ENCODE assay signal across 8 cellular contexts in the genomic region with DNA sequence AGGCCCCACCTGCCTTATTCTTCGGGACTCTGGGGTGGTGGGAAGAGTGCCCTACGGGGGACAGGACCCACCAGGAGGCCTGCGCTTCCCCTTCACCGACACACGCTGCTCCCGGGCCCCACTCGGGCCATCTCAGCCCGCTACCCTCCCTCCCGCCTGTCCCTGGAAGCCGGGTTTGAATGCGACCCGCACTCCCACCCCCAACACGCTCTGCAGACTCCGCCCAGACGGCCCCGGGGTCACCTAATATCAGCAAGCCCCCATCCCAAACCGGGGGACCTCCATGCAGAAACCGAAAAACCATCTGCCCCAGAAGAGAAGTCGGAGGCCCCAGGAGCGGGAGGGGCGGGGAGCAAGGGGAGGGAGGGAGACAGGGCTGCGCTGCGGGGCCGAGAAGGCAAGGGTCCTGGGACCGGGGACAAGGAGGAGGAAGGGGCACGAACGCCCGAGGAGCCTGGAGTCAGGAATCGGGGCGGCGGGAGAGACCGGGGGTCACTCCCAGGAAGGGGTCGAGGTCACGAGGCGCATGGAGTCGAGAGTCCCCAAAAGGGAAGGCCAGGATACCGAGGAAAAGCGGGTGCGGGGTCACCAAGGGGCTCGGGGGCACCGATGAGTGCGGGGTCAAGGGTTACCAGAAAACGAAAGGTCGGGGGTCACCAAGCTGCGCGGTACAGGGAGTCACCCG. TPM values are rescaled to one million over a fixed set of nuclear protein-coding genes. Genes with fewer than 3 reads are reported as not detected.
A peak's percentile ranks its signal among the peaks of the same experiment; 100 is the strongest.
DNase-seq lines count a peak whose midpoint lies in the region; ATAC-seq, FAIRE-seq and TF ChIP-seq lines count a peak whose summit lies in the region.

No MANE protein-coding gene starts in this region.

- H3K4me1 ChIP-seq in mononuclear cell (ENCODE audit: insufficient read depth, low read length) (peaks cover 62% of the 10 kb centered on the region), aorta (ENCODE audit: control insufficient read depth in 1 of 2, insufficient read depth in 2 of 2, low read length in 2 of 2) (no peaks in the 10 kb centered on the region)

- peak overlapping the region; percentile 82 for H3K4me3 ChIP-seq in GM12865 (ENCODE audit: low read depth, low read length)
- peak overlapping the region; percentile 71 for H3K4me3 ChIP-seq in mononuclear cell (ENCODE audit: low read length)
- H3K4me3 ChIP-seq in aorta (ENCODE audit: low read length in 2 of 2) = peak overlapping the region; percentile 84 to 86

- no peaks in the 10 kb centered on the region for H3K36me3 ChIP-seq in aorta (ENCODE audit: control insufficient read depth in 1 of 2, insufficient read depth in 2 of 2, low read length in 1 of 2)

- no peak for TF ChIP-seq CTCF in GM12865 (IDR thresholded peaks at IDR 0.05; ENCODE audit: insufficient read depth, low read depth, low read length, missing control alignments)

- DNase-seq in GM12865 (ENCODE audit: low read depth) (no peak), RCC 7860 (ENCODE audit: low spot score) (peak; percentile 7), dermis blood vessel endothelial cell (peak; percentile 28), aorta (peak in 1 of 2 donors; percentile 83)

- peak; percentile 1 for ATAC-seq in aorta (ENCODE audit: low FRiP score)
- no peak for ATAC-seq in GM21515 (IDR thresholded peaks at IDR 0.05; ENCODE audit: unreplicated experiment)
- ATAC-seq in HG02981 (IDR thresholded peaks at IDR 0.05; ENCODE audit: unreplicated experiment) = no peak
- ATAC-seq in GM18907 (IDR thresholded peaks at IDR 0.05; ENCODE audit: unreplicated experiment) = no peak

- H3K9me3 ChIP-seq in mononuclear cell (ENCODE audit: low read depth, low read length) (no peaks in the 10 kb centered on the region), aorta (ENCODE audit: control insufficient read depth, low read length) (no peaks in the 10 kb centered on the region)

- peak overlapping the region in 1 of 2 donors; percentile 34 for H3K27ac ChIP-seq in aorta (ENCODE audit: low read depth in 1 of 2, low read length in 2 of 2)

- H3K27me3 ChIP-seq in mononuclear cell (ENCODE audit: insufficient read depth, low read length) = no peaks in the 10 kb centered on the region
- no peaks in the 10 kb centered on the region for H3K27me3 ChIP-seq in aorta (ENCODE audit: control insufficient read depth in 1 of 2, insufficient read depth in 2 of 2, low read length in 1 of 2)

- 1 to 2% methylated on average over 47 of the region's 47 CpGs for WGBS in aorta, 2 donors

- intact Hi-C loops in aorta (cut with DNase I) = loop anchor here (5.0 kb wide), 2 partner anchors 41 to 61 kb away; no protein-coding TSS in a partner anchor

- FAIRE-seq in RCC 7860 (lab: Jason Lieb, UNC) = no peak

RNA-seq across cellular contexts. Expression of a gene that starts 0.8 kb away (rescaled TPM):
- total RNA-seq in dermis blood vessel endothelial cell = 37.1 and 52.2 TPM in 2 replicates
- total RNA-seq in mononuclear cell = 53.8 TPM
- total RNA-seq in aorta = 100 to 1,000 TPM in 1 of 2 donors, 10 to 100 TPM in 1; 97.2 to 165 TPM
- polyA plus RNA-seq in aorta = 10 to 100 TPM; 11.0 to 53.3 TPM

RNA-seq across cellular contexts. Expression of a gene that starts 32.3 kb away (rescaled TPM):
- total RNA-seq in dermis blood vessel endothelial cell = 107 and 108 TPM in 2 replicates
- 36.7 TPM for total RNA-seq in mononuclear cell
- total RNA-seq in aorta = 10 to 100 TPM; 39.4 to 59.5 TPM
- polyA plus RNA-seq in aorta = 10 to 100 TPM; 30.1 to 58.9 TPM
